In genomic region chr1:220592714-220593113, GRCh38 we compare ENCODE assay signal across 25 cellular contexts.
"Had no signal": no experiment of that assay in that cellular context is flagged by ENCODE, and none has a peak within 500 bp of the region (broad histone marks: within the 10 kb centered on the region; RNA-seq: fewer than 3 reads in every experiment).

No MANE protein-coding gene starts in this region.

- H3K36me3 ChIP-seq: colonic mucosa, gastrocnemius medialis had no signal

- H3K9me3 ChIP-seq: colonic mucosa, esophagus muscularis mucosa, esophagus squamous epithelium, gastrocnemius medialis, gastroesophageal sphincter, heart left ventricle, heart right ventricle had no signal

- DNase-seq: colonic mucosa; cortex of kidney; dermis blood vessel endothelial cell; dorsolateral prefrontal cortex; effector CD4-positive, alpha-beta T cell; effector CD8-positive, alpha-beta T cell; effector memory CD4-positive, alpha-beta T cell; effector memory CD8-positive, alpha-beta T cell; endodermal cell; erythroblast; esophagus squamous epithelium; foreskin fibroblast; foreskin keratinocyte; foreskin melanocyte; gastrocnemius medialis; glutamatergic neuron; head of caudate nucleus; heart left ventricle; heart right ventricle had no signal

- H3K27ac ChIP-seq: colonic mucosa, coronary artery, dorsolateral prefrontal cortex, epithelial cell of prostate, esophagus muscularis mucosa, esophagus squamous epithelium, foreskin keratinocyte, gastrocnemius medialis, gastroesophageal sphincter, heart left ventricle, heart right ventricle had no signal

- ATAC-seq: effector memory CD8-positive, alpha-beta T cell; esophagus mucosa; foreskin keratinocyte; gastrocnemius medialis; gastroesophageal sphincter; heart left ventricle; heart right ventricle had no signal

- H3K27me3 ChIP-seq: colonic mucosa, dorsolateral prefrontal cortex, esophagus muscularis mucosa, esophagus squamous epithelium, foreskin keratinocyte, gastrocnemius medialis, gastroesophageal sphincter, heart left ventricle, heart right ventricle had no signal

- H3K4me1 ChIP-seq: colonic mucosa, esophagus muscularis mucosa, esophagus squamous epithelium, foreskin keratinocyte, gastrocnemius medialis, gastroesophageal sphincter, heart left ventricle, heart right ventricle had no signal

- FAIRE-seq: endothelial cell of umbilical vein had no signal

- H3K4me3 ChIP-seq: colonic mucosa, coronary artery, dorsolateral prefrontal cortex, esophagus muscularis mucosa, esophagus squamous epithelium, gastrocnemius medialis, gastroesophageal sphincter, heart left ventricle, heart right ventricle had no signal
